In the genomic region with DNA sequence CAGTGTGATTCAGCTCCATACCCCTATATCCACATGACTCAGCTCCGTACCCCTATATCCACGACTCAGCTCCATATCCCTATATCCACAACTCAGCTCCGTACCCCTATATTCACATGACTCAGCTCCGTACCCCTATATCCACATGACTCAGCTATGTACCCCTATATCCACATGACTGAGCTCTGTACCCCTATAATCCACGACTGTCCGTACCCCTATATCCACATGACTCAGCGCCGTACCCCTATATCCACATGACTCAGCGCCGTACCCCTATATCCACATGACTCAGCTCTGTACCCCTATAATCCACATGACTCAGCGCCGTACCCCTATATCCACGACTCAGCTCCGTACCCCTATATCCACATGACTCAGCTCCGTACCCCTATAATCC, we compare ENCODE assay signal across 19 cellular contexts.
"Had no signal": no experiment of that assay in that cellular context is flagged by ENCODE, and none has a peak within 500 bp of the region (broad histone marks: within the 10 kb centered on the region; RNA-seq: fewer than 3 reads in every experiment).

No MANE protein-coding gene starts in this region.

- H3K27ac Mint-ChIP-seq: activated naive CD8-positive, alpha-beta T cell treated with anti-CD3 and anti-CD28 coated beads, Interleukin-2, amount 10 ng/mL, durations not matched to agents 7 days and 5 days; mesothelial cell of epicardium had no signal

- H3K9me3 ChIP-seq: heart left ventricle, neutrophil, ovary, prostate gland, tibial artery had no signal

- FAIRE-seq: endometrium, urothelium cell line had no signal

- H3K9me3 Mint-ChIP-seq: activated naive CD8-positive, alpha-beta T cell treated with anti-CD3 and anti-CD28 coated beads, Interleukin-2, amount 10 ng/mL, durations not matched to agents 7 days and 5 days; mesothelial cell of epicardium; naive thymus-derived CD8-positive, alpha-beta T cell; stimulated activated naive CD8-positive, alpha-beta T cell treated with anti-CD3 and anti-CD28 coated beads, Interleukin-15, amount 100 ng/mL, for 72 hours had no signal

- H3K27ac ChIP-seq: heart left ventricle, ovary, prostate gland had no signal

- DNase-seq: activated gamma-delta T cell treated with Interleukin-2 at 50 U/mL for 16 hours; activated naive CD8-positive, alpha-beta T cell treated with anti-CD3 and anti-CD28 coated beads, Interleukin-2, amount 10 ng/mL, durations not matched to agents 7 days and 5 days; activated T-cell treated with anti-CD3 and anti-CD28 coated beads, Interleukin-2, amount 50 U/mL, for 1 hour; amniotic stem cell; heart left ventricle; islet precursor cell; naive thymus-derived CD8-positive, alpha-beta T cell; ovary; stimulated activated CD4-positive, alpha-beta T cell treated with anti-CD3 and anti-CD28 coated beads, Interleukin-12 subunit alpha, Interleukin-12 subunit beta, amount 100 ng/mL, for 4 hours; stimulated activated CD4-positive, alpha-beta T cell treated with anti-CD3 and anti-CD28 coated beads, Interleukin-1b, Interleukin-23, amount 100 ng/mL, for 48 hours; stimulated activated naive CD8-positive, alpha-beta T cell treated with anti-CD3 and anti-CD28 coated beads, Interleukin-15, amount 100 ng/mL, for 72 hours; T-helper 1 cell; tibial artery had no signal

- H3K4me3 ChIP-seq: heart left ventricle, ovary, prostate gland, tibial artery had no signal

- H3K4me3 Mint-ChIP-seq: activated naive CD8-positive, alpha-beta T cell treated with anti-CD3 and anti-CD28 coated beads, Interleukin-2, amount 10 ng/mL, durations not matched to agents 7 days and 5 days; mesothelial cell of epicardium; naive thymus-derived CD8-positive, alpha-beta T cell; stimulated activated naive CD8-positive, alpha-beta T cell treated with anti-CD3 and anti-CD28 coated beads, Interleukin-15, amount 100 ng/mL, for 72 hours had no signal

- H3K36me3 ChIP-seq: ovary, prostate gland had no signal

- H3K4me1 ChIP-seq: prostate gland had no signal

- H3K27me3 ChIP-seq: heart left ventricle, neutrophil, ovary, tibial artery had no signal

- H3K4me1 Mint-ChIP-seq: stimulated activated naive CD8-positive, alpha-beta T cell treated with anti-CD3 and anti-CD28 coated beads, Interleukin-15, amount 100 ng/mL, for 72 hours had no signal

- ATAC-seq: heart left ventricle; left lobe of liver; naive thymus-derived CD8-positive, alpha-beta T cell had no signal
